2 cellular contexts compared by ENCODE assay signal in genomic region chr2:109265953-109266352, GRCh38.
TF ChIP-seq lines count a peak whose summit lies in the region.

No MANE protein-coding gene starts in this region.

TF ChIP-seq in HepG2, 621 proteins besides CTCF, POLR2A, EP300 and RAD21 (continued from another document and continues in another):
- TF ChIP-seq ETS1 (CRISPR knock-in tag; IDR thresholded peaks at IDR 0.05) (no peak), NONO (IDR thresholded peaks at IDR 0.05) (0 out of 2 replicates have a peak, but pooled peaks have one; percentile 88), NONO (CRISPR knock-in tag; conservative IDR thresholded peaks at IDR 0.05) (no peak), SIX4 (CRISPR knock-in tag; IDR thresholded peaks at IDR 0.05) (no peak), BCL3 (CRISPR knock-in tag; IDR thresholded peaks at IDR 0.05) (no peak), IKZF1 (IDR thresholded peaks at IDR 0.05) (peak; percentile 81; the same call in 1 of the 2 replicates), SNAPC2 (CRISPR knock-in tag; IDR thresholded peaks at IDR 0.05) (no peak), ZNF276 (CRISPR knock-in tag; IDR thresholded peaks at IDR 0.05; ENCODE audit: low read depth) (no peak), IKZF5 (CRISPR knock-in tag; IDR thresholded peaks at IDR 0.05) (no peak), LCORL (IDR thresholded peaks at IDR 0.05) (peak; percentile 23; the same call in 1 of the 2 replicates), LCORL (CRISPR knock-in tag; IDR thresholded peaks at IDR 0.05) (no peak), FOXA1 (IDR thresholded peaks at IDR 0.05) (peak; percentile 35; the same call in 1 of the 2 replicates), FOXA1 (CRISPR knock-in tag; IDR thresholded peaks at IDR 0.05) (no peak), FOXK2 (IDR thresholded peaks at IDR 0.05) (peak; percentile 42; the same call in 1 of the 2 replicates), NBN (conservative IDR thresholded peaks at IDR 0.05) (peak; percentile 98; the same call in 1 of the 2 replicates), ZNF646 (CRISPR knock-in tag; IDR thresholded peaks at IDR 0.05) (peak; percentile 91)

TF ChIP-seq in K562, 482 proteins besides CTCF, POLR2A, EP300 and RAD21 (continued from another document):
- TF ChIP-seq, protein P1, sequence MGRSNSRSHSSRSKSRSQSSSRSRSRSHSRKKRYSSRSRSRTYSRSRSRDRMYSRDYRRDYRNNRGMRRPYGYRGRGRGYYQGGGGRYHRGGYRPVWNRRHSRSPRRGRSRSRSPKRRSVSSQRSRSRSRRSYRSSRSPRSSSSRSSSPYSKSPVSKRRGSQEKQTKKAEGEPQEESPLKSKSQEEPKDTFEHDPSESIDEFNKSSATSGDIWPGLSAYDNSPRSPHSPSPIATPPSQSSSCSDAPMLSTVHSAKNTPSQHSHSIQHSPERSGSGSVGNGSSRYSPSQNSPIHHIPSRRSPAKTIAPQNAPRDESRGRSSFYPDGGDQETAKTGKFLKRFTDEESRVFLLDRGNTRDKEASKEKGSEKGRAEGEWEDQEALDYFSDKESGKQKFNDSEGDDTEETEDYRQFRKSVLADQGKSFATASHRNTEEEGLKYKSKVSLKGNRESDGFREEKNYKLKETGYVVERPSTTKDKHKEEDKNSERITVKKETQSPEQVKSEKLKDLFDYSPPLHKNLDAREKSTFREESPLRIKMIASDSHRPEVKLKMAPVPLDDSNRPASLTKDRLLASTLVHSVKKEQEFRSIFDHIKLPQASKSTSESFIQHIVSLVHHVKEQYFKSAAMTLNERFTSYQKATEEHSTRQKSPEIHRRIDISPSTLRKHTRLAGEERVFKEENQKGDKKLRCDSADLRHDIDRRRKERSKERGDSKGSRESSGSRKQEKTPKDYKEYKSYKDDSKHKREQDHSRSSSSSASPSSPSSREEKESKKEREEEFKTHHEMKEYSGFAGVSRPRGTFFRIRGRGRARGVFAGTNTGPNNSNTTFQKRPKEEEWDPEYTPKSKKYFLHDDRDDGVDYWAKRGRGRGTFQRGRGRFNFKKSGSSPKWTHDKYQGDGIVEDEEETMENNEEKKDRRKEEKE (IDR thresholded peaks at IDR 0.05; ENCODE audit: borderline replicate concordance in 1 of 2, control insufficient read depth in 1 of 2, low read depth in 2 of 2, low read length in 1 of 2): no peak
- peak; percentile 40; the same call in 1 of the 2 replicates for TF ChIP-seq SMARCA5 (IDR thresholded peaks at IDR 0.05)
- TF ChIP-seq U2AF1 (optimal IDR thresholded peaks at IDR 0.05; ENCODE audit: low read depth, low read length): no peak
- TF ChIP-seq PATZ1 (CRISPR knock-in tag; IDR thresholded peaks at IDR 0.05; ENCODE audit: borderline replicate concordance): no peak
- TF ChIP-seq VEZF1 (CRISPR knock-in tag; IDR thresholded peaks at IDR 0.05): no peak
- TF ChIP-seq PHF8 (IDR thresholded peaks at IDR 0.05; ENCODE audit: borderline replicate concordance, low read length): no peak
- TF ChIP-seq ZBTB26 (CRISPR knock-in tag; IDR thresholded peaks at IDR 0.05): peak; percentile 89
- peak; percentile 71 for TF ChIP-seq OTX1 (CRISPR knock-in tag; IDR thresholded peaks at IDR 0.05)
- TF ChIP-seq JUN (IDR thresholded peaks at IDR 0.05; ENCODE audit: borderline replicate concordance, low read depth, low read length): no peak
- TF ChIP-seq JUN (CRISPR knock-in tag; IDR thresholded peaks at IDR 0.05; ENCODE audit: borderline replicate concordance): no peak
- TF ChIP-seq CREB1 (IDR thresholded peaks at IDR 0.05): no peak
- no peak for TF ChIP-seq CREB1 (CRISPR knock-in tag; IDR thresholded peaks at IDR 0.05)
- no peak for TF ChIP-seq NR2C2 (CRISPR knock-in tag; IDR thresholded peaks at IDR 0.05)
- no peak for TF ChIP-seq NR2C2 (tag; IDR thresholded peaks at IDR 0.05)
- TF ChIP-seq ZNF668 (CRISPR knock-in tag; IDR thresholded peaks at IDR 0.05): no peak
- TF ChIP-seq NCOA2 (IDR thresholded peaks at IDR 0.05; ENCODE audit: partially characterized antibody in 2 of 2): no peak
- peak; percentile 84 for TF ChIP-seq THRB (CRISPR knock-in tag; conservative IDR thresholded peaks at IDR 0.05)
- TF ChIP-seq EP400 (IDR thresholded peaks at IDR 0.05): no peak
- no peak for TF ChIP-seq KLF16 (IDR thresholded peaks at IDR 0.05)
- TF ChIP-seq STAG1 (CRISPR knock-in tag; IDR thresholded peaks at IDR 0.05; ENCODE audit: borderline replicate concordance): no peak
- TF ChIP-seq MYNN (IDR thresholded peaks at IDR 0.05): no peak
- TF ChIP-seq MYNN (CRISPR knock-in tag; IDR thresholded peaks at IDR 0.05): no peak
- no peak for TF ChIP-seq SNRNP70 (optimal IDR thresholded peaks at IDR 0.05; ENCODE audit: low read depth, low read length)
- no peak for TF ChIP-seq SMAD3 (CRISPR knock-in tag; conservative IDR thresholded peaks at IDR 0.05)
- TF ChIP-seq ZNF408 (CRISPR knock-in tag; IDR thresholded peaks at IDR 0.05; ENCODE audit: low read depth): no peak
- TF ChIP-seq TRIM24 (IDR thresholded peaks at IDR 0.05): peak in 1 of 2 experiments; percentile 24; a peak in 1 of 4 replicates
- no peak for TF ChIP-seq NFYB (IDR thresholded peaks at IDR 0.05; ENCODE audit: extremely low read depth, insufficient read length)
- TF ChIP-seq ZHX1 (conservative IDR thresholded peaks at IDR 0.05; ENCODE audit: low read length): no peak
- no peak for TF ChIP-seq ZFP1 (CRISPR knock-in tag; IDR thresholded peaks at IDR 0.05)
- 0 out of 2 replicates have a peak, but pooled peaks have one; percentile 46 for TF ChIP-seq ELF4 (CRISPR knock-in tag; IDR thresholded peaks at IDR 0.05)
- TF ChIP-seq THRAP3 (IDR thresholded peaks at IDR 0.05; ENCODE audit: borderline replicate concordance): no peak
